Comparison of ENCODE assay signal across 1 cellular context in genomic region chr6:26246057-26246456, GRCh38.
TF ChIP-seq lines count a peak whose summit lies in the region.

No MANE protein-coding gene starts in this region.

TF ChIP-seq in WTC11, 78 proteins besides CTCF, POLR2A, EP300 and RAD21 (continued from another document):
- TF ChIP-seq ZNF532 (CRISPR knock-in tag; IDR thresholded peaks at IDR 0.05; ENCODE audit: borderline replicate concordance): no peak
- no peak for TF ChIP-seq MYBL2 (CRISPR knock-in tag; IDR thresholded peaks at IDR 0.05)
- TF ChIP-seq HMGXB4 (CRISPR knock-in tag; IDR thresholded peaks at IDR 0.05): no peak
- no peak for TF ChIP-seq E2F4 (CRISPR knock-in tag; IDR thresholded peaks at IDR 0.05; ENCODE audit: borderline replicate concordance, low read depth)
- no peak for TF ChIP-seq ELF4 (CRISPR knock-in tag; IDR thresholded peaks at IDR 0.05; ENCODE audit: low read depth)
- no peak for TF ChIP-seq NR2C2 (CRISPR knock-in tag; IDR thresholded peaks at IDR 0.05)
- no peak for TF ChIP-seq IRF1 (CRISPR knock-in tag; IDR thresholded peaks at IDR 0.05)
- TF ChIP-seq NR3C1 (CRISPR knock-in tag; conservative IDR thresholded peaks at IDR 0.05; ENCODE audit: low read depth): no peak
- no peak for TF ChIP-seq ZNF317 (CRISPR knock-in tag; IDR thresholded peaks at IDR 0.05; ENCODE audit: borderline replicate concordance, low read depth)
- no peak for TF ChIP-seq SMAD4 (CRISPR knock-in tag; IDR thresholded peaks at IDR 0.05)
- TF ChIP-seq KAT7 (CRISPR knock-in tag; IDR thresholded peaks at IDR 0.05; ENCODE audit: borderline replicate concordance): no peak
- no peak for TF ChIP-seq ESRRA (CRISPR knock-in tag; IDR thresholded peaks at IDR 0.05; ENCODE audit: borderline replicate concordance)
- no peak for TF ChIP-seq ZMAT4 (CRISPR knock-in tag; IDR thresholded peaks at IDR 0.05)
- no peak for TF ChIP-seq ZNF232 (CRISPR knock-in tag; IDR thresholded peaks at IDR 0.05)
